2 cellular contexts compared by ENCODE assay signal in genomic region chr19:15042003-15042402, GRCh38.
TF ChIP-seq lines count a peak whose summit lies in the region.

No MANE protein-coding gene starts in this region.

TF ChIP-seq in HEK293, 187 proteins besides CTCF, POLR2A, EP300 and RAD21:
- TF ChIP-seq PRDM1 (tag by site-specific recombination; IDR thresholded peaks at IDR 0.05), result no peak
- no peak for TF ChIP-seq TSHZ1 (tag by site-specific recombination; IDR thresholded peaks at IDR 0.05; ENCODE audit: borderline replicate concordance)
- no peak for TF ChIP-seq ELK4 (IDR thresholded peaks at IDR 0.05; ENCODE audit: borderline replicate concordance, low read depth, low read length)
- TF ChIP-seq SCRT2 (tag by site-specific recombination; IDR thresholded peaks at IDR 0.05), result no peak
- TF ChIP-seq ZNF488 (tag by site-specific recombination; IDR thresholded peaks at IDR 0.05), result peak; percentile 5; the same call in 1 of the 2 replicates
- peak; percentile 96 for TF ChIP-seq ZEB2 (tag by site-specific recombination; IDR thresholded peaks at IDR 0.05)
- TF ChIP-seq ZBTB11 (tag by site-specific recombination; conservative IDR thresholded peaks at IDR 0.05; ENCODE audit: low read depth), result no peak
- 0 out of 2 replicates have a peak, but pooled peaks have one; percentile 3 for TF ChIP-seq ZNF560 (tag by site-specific recombination; IDR thresholded peaks at IDR 0.05; ENCODE audit: borderline replicate concordance)

TF ChIP-seq in H1, 55 proteins besides CTCF, POLR2A, EP300 and RAD21:
- TF ChIP-seq ATF2 (IDR thresholded peaks at IDR 0.05; ENCODE audit: low read length) (no peak), CEBPB (IDR thresholded peaks at IDR 0.05; ENCODE audit: low read depth, low read length) (no peak)
